Comparison of ENCODE assay signal across 9 cellular contexts in genomic region chr14:60736494-60736893, GRCh38. TPM values are rescaled to one million over a fixed set of nuclear protein-coding genes. Genes with fewer than 3 reads are reported as not detected.
DNase-seq lines count a peak whose midpoint lies in the region; ATAC-seq and TF ChIP-seq lines count a peak whose summit lies in the region.
"Had no signal": no experiment of that assay in that cellular context is flagged by ENCODE, and none has a peak within 500 bp of the region (broad histone marks: within the 10 kb centered on the region; RNA-seq: fewer than 3 reads in every experiment).

No MANE protein-coding gene starts in this region.

- no peak for TF ChIP-seq CTCF in AG10803 (conservative IDR thresholded peaks at IDR 0.05; ENCODE audit: low read length)
- TF ChIP-seq CTCF in HFFc6 (IDR thresholded peaks at IDR 0.05) = no peak

- ATAC-seq in HG03280 (IDR thresholded peaks at IDR 0.05; ENCODE audit: unreplicated experiment) (no peak), HG03196 (IDR thresholded peaks at IDR 0.05; ENCODE audit: unreplicated experiment) (no peak)

- no peak overlapping the region for H4K5ac ChIP-seq in mesendoderm (ENCODE audit: low read length)

- peaks cover 5% of the 10 kb centered on the region for H3K36me3 Mint-ChIP-seq in HFFc6 (ENCODE audit: low read depth)
- H3K36me3 Mint-ChIP-seq in activated CD4-positive, alpha-beta T cell treated with anti-CD3 and anti-CD28 coated beads, Interleukin-2, amount 10 ng/mL, durations not matched to agents 7 days and 5 days (ENCODE audit: low read depth) = peaks cover 4% of the 10 kb centered on the region

- CTCF ChIA-PET in activated CD4-positive, alpha-beta T cell treated with anti-CD3 and anti-CD28 coated beads, Interleukin-2, amount 10 ng/mL, durations not matched to agents 7 days and 5 days (lab: Charles Lee) = no interaction called here

- no peaks in the 10 kb centered on the region for H3K9me3 Mint-ChIP-seq in HFFc6
- H3K9me3 Mint-ChIP-seq in activated CD4-positive, alpha-beta T cell treated with anti-CD3 and anti-CD28 coated beads, Interleukin-2, amount 10 ng/mL, durations not matched to agents 7 days and 5 days = no peaks in the 10 kb centered on the region

- no CpG with 5 or more reads among the region's 4 CpGs for WGBS in mesendoderm (ENCODE audit: extremely low coverage, insufficient coverage, low lambda C conversion rate)

- peak overlapping the region; percentile 70 for H3K4me3 ChIP-seq in AG10803 (ENCODE audit: low read length)
- H3K4me3 ChIP-seq in mesendoderm (ENCODE audit: low read length) = no peak overlapping the region

- no peak overlapping the region for H3K18ac ChIP-seq in mesendoderm (ENCODE audit: low read length)

- no peak overlapping the region for H2BK5ac ChIP-seq in mesendoderm (ENCODE audit: low read length)

- no peak overlapping the region for H3K4ac ChIP-seq in mesendoderm (ENCODE audit: low read depth, low read length)

- no peak overlapping the region for H4K8ac ChIP-seq in mesendoderm (ENCODE audit: low read depth, low read length)

- H3K27me3 Mint-ChIP-seq in HFFc6 (ENCODE audit: insufficient read depth) = no peaks in the 10 kb centered on the region; the same call in 1 of the 2 replicates
- peaks cover 22% of the 10 kb centered on the region for H3K27me3 Mint-ChIP-seq in activated CD4-positive, alpha-beta T cell treated with anti-CD3 and anti-CD28 coated beads, Interleukin-2, amount 10 ng/mL, durations not matched to agents 7 days and 5 days

- H3K27me3 ChIP-seq in mesendoderm (ENCODE audit: insufficient read depth, low read length, poor library complexity) = no peaks in the 10 kb centered on the region

- POLR2A ChIA-PET in activated CD4-positive, alpha-beta T cell treated with anti-CD3 and anti-CD28 coated beads, Interleukin-2, amount 10 ng/mL, durations not matched to agents 7 days and 5 days (lab: Charles Lee) = no interaction called here

- no peak overlapping the region for H3K9ac ChIP-seq in mesendoderm (ENCODE audit: low read length)

- H2AK5ac ChIP-seq in mesendoderm (ENCODE audit: low read length) = no peak overlapping the region

- H2BK120ac ChIP-seq in mesendoderm (ENCODE audit: low read depth, low read length) = no peak overlapping the region

- peaks cover 20% of the 10 kb centered on the region for H3K79me2 ChIP-seq in mesendoderm (ENCODE audit: control insufficient read depth, insufficient read depth, low read length)

- no peak overlapping the region for H2BK15ac ChIP-seq in mesendoderm (replicated peaks; ENCODE audit: low read depth)

- H3K36me3 ChIP-seq in mesendoderm (ENCODE audit: control insufficient read depth, insufficient read depth, low read length) = no peaks in the 10 kb centered on the region

- no peak overlapping the region for H3K23ac ChIP-seq in mesendoderm (ENCODE audit: low read length)

- H3K4me3 Mint-ChIP-seq in HFFc6 = peak overlapping the region; percentile 99
- H3K4me3 Mint-ChIP-seq in activated CD4-positive, alpha-beta T cell treated with anti-CD3 and anti-CD28 coated beads, Interleukin-2, amount 10 ng/mL, durations not matched to agents 7 days and 5 days = no peak overlapping the region

- H3K79me1 ChIP-seq in mesendoderm (ENCODE audit: low read length) = peaks cover 12% of the 10 kb centered on the region

- H3K4me2 ChIP-seq in mesendoderm (ENCODE audit: low read length) = no peak overlapping the region

- peaks cover 33% of the 10 kb centered on the region for H3K4me1 Mint-ChIP-seq in HFFc6 (ENCODE audit: low read depth)
- peaks cover 20% of the 10 kb centered on the region for H3K4me1 Mint-ChIP-seq in activated CD4-positive, alpha-beta T cell treated with anti-CD3 and anti-CD28 coated beads, Interleukin-2, amount 10 ng/mL, durations not matched to agents 7 days and 5 days

- H3K27ac ChIP-seq in mesendoderm (ENCODE audit: low read depth, low read length) = no peak overlapping the region

- H3K56ac ChIP-seq in mesendoderm (ENCODE audit: low read length) = no peak overlapping the region

- DNase-seq in AG10803 (ENCODE audit: low read depth) (peak; percentile 70), HFFc6 (peak; percentile 81), astrocyte of the hippocampus (ENCODE audit: low read depth, low spot score) (peak; percentile 79), mesendoderm (peak; percentile 64)
- no peak for DNase-seq in activated effector memory CD4-positive, alpha-beta T cell treated with Interleukin-2 at 50 U/mL for 16 hours
- DNase-seq in activated CD4-positive, alpha-beta T cell treated with anti-CD3 and anti-CD28 coated beads, Interleukin-2, amount 10 ng/mL, durations not matched to agents 7 days and 5 days = no peak
- DNase-seq: NCI-H82 had no signal

- peak overlapping the region; percentile 95 for H3K27ac Mint-ChIP-seq in HFFc6
- H3K27ac Mint-ChIP-seq in activated CD4-positive, alpha-beta T cell treated with anti-CD3 and anti-CD28 coated beads, Interleukin-2, amount 10 ng/mL, durations not matched to agents 7 days and 5 days = no peak overlapping the region

- H3K4me1 ChIP-seq in mesendoderm (ENCODE audit: control insufficient read depth, low read depth, low read length) = peaks cover 4% of the 10 kb centered on the region

RNA-seq across cellular contexts. Expression of gene MNAT1, which starts 1.9 kb away (rescaled TPM):
- 10 to 100 TPM; 55.8 to 69.4 (median 58.7) TPM for total RNA-seq in HFFc6 (2021; fragmentation: NEBNext Ultra II Directional; extraction: Animal tissue kit (Norgen Biotek cat#: 25700))
- 57.7 TPM for polyA plus RNA-seq in mesendoderm (2013, experiment 1 of 2)
- polyA plus RNA-seq in mesendoderm (2013, experiment 2 of 2) = 62.5 TPM
- 10 to 100 TPM; 27.8 to 39.8 TPM for total RNA-seq in activated CD4-positive, alpha-beta T cell treated with anti-CD3 and anti-CD28 coated beads, Interleukin-2, amount 10 ng/mL, durations not matched to agents 7 days and 5 days

RNA-seq across cellular contexts. Expression of gene SIX4, which starts 12.3 kb away (rescaled TPM):
- total RNA-seq in HFFc6 (2021; fragmentation: NEBNext Ultra II Directional; extraction: Animal tissue kit (Norgen Biotek cat#: 25700)) = 10 to 100 TPM; 14.4 to 19.6 (median 17.0) TPM
- polyA plus RNA-seq in mesendoderm (2013, experiment 1 of 2) = 9.6 TPM
- 9.8 TPM for polyA plus RNA-seq in mesendoderm (2013, experiment 2 of 2)
- under 1 TPM; 0.02 to 0.08 TPM for total RNA-seq in activated CD4-positive, alpha-beta T cell treated with anti-CD3 and anti-CD28 coated beads, Interleukin-2, amount 10 ng/mL, durations not matched to agents 7 days and 5 days

Comparison
In these comparisons a context has a peak if more than half of its experiments do, and no peak if none do; other contexts are left out.
1. DNase-seq: peak in AG10803 (single experiment), HFFc6 (single experiment), astrocyte of the hippocampus (single experiment) and mesendoderm (single experiment); none in activated effector memory CD4-positive, alpha-beta T cell treated with Interleukin-2 at 50 U/mL for 16 hours (single experiment) and activated CD4-positive, alpha-beta T cell treated with anti-CD3 and anti-CD28 coated beads, Interleukin-2, amount 10 ng/mL, durations not matched to agents 7 days and 5 days (single experiment).
2. RNA of gene SIX4, which starts 12.3 kb away (total RNA-seq): 14.4 to 19.6 TPM in HFFc6; 0.02 to 0.08 TPM in activated CD4-positive, alpha-beta T cell treated with anti-CD3 and anti-CD28 coated beads, Interleukin-2, amount 10 ng/mL, durations not matched to agents 7 days and 5 days; every median in the first group is over 10 times any median in the second.